In the genomic region with DNA sequence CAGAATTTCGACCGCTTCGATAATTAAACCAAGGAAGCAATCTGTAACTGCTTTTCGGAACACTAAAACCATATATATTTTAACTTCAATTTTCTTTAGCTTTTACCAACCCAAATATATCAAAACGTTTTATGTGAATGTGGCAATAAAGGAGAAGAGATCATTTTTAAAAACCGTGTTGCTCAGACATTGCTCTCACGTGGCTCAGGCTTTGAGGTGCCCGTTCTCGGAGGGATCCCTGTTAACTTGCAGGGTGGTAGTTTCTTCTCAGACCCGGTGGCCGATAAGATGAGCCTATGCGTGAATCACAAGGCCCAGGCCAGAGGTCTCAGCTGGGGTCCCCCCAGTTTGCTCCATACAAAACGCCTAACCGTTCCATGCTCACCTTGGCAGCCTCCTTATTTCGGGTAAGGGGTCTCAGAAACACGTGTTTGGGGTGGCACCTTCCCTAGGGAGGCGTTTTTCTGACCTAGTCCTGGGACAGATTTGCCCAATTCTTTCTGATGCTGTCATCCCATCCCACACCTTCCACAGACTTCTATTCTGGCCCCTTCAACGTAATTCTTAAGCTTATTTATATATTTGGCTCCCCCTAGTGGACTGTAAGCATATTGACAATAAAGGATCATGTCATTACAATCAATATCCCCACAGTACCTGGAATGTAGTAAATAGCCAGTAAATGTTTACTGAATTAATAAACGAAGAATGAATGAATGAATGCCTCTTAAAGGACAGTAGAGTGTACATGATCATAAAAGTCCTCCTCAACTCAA, we compare ENCODE assay signal across 8 cellular contexts. TPM values are rescaled to one million over a fixed set of nuclear protein-coding genes. Genes with fewer than 3 reads are reported as not detected.
DNase-seq lines count a peak whose midpoint lies in the region; ATAC-seq, FAIRE-seq and TF ChIP-seq lines count a peak whose summit lies in the region.

No MANE protein-coding gene starts in this region.

- H3K79me2 ChIP-seq in astrocyte (ENCODE audit: insufficient read depth, low read length) = no peaks in the 10 kb centered on the region

- no peaks in the 10 kb centered on the region for H3K9me3 ChIP-seq in astrocyte (ENCODE audit: insufficient read depth, low read depth, low read length)

- H3K4me1 Mint-ChIP-seq in astrocyte (ENCODE audit: low read depth, unreplicated experiment) = no peaks in the 10 kb centered on the region

- ATAC-seq in left cardiac atrium = peak; percentile 86 to 90

- H3K4me2 ChIP-seq in astrocyte (ENCODE audit: low read length) = peak overlapping the region; percentile 65

- H3K4me1 ChIP-seq in astrocyte (ENCODE audit: insufficient read depth, low read length) (peaks cover 3% of the 10 kb centered on the region), rectal smooth muscle tissue (ENCODE audit: control insufficient read depth, insufficient read depth, low read length) (peaks cover 3% of the 10 kb centered on the region)

- DNase-seq in GM10266 (ENCODE audit: extremely low spot score) (peak; percentile 74), RPMI8226 (peak; percentile 65), astrocyte (ENCODE audit: low read depth) (peak; percentile 68), left cardiac atrium (peak; percentile 32), GOT3 (lab: John Stamatoyannopoulos, UW) (no peak)

- H3K27me3 ChIP-seq in astrocyte (ENCODE audit: insufficient read depth, low read length) (no peaks in the 10 kb centered on the region), rectal smooth muscle tissue (ENCODE audit: control insufficient read depth, insufficient read depth, low read length) (no peaks in the 10 kb centered on the region)

- no peak for FAIRE-seq in astrocyte (lab: Jason Lieb, UNC)

- H3K27ac ChIP-seq in 22Rv1 (peak overlapping the region; percentile 62), astrocyte (ENCODE audit: low read depth, low read length) (peak overlapping the region; percentile 11), rectal smooth muscle tissue (ENCODE audit: low read depth, low read length) (peak overlapping the region; percentile 25)

- H3K36me3 ChIP-seq in astrocyte (ENCODE audit: insufficient read depth, low read length) (no peaks in the 10 kb centered on the region), rectal smooth muscle tissue (ENCODE audit: control insufficient read depth, insufficient read depth, low read length) (no peaks in the 10 kb centered on the region)

- H4K20me1 ChIP-seq in astrocyte (ENCODE audit: insufficient read depth, low read length) = no peaks in the 10 kb centered on the region

- peak overlapping the region; percentile 25 for H3K4me3 ChIP-seq in astrocyte (ENCODE audit: insufficient read depth, low read depth, low read length)
- peak overlapping the region; percentile 49 for H3K4me3 ChIP-seq in rectal smooth muscle tissue (ENCODE audit: low read length)

- no peaks in the 10 kb centered on the region for H3K9me3 Mint-ChIP-seq in astrocyte (ENCODE audit: unreplicated experiment)

- H3K4me3 Mint-ChIP-seq in astrocyte (ENCODE audit: unreplicated experiment) = no peak overlapping the region

- no peak overlapping the region for H3K27ac Mint-ChIP-seq in astrocyte (ENCODE audit: unreplicated experiment)

- no peaks in the 10 kb centered on the region for H3K36me3 Mint-ChIP-seq in astrocyte (ENCODE audit: low read depth, unreplicated experiment)

- no peak overlapping the region for H3K9ac ChIP-seq in astrocyte (ENCODE audit: low read length)
- H3K9ac ChIP-seq in rectal smooth muscle tissue (ENCODE audit: low read length) = no peak overlapping the region

- intact Hi-C loops in left cardiac atrium (cut with DNase I) = loop anchor here in 1 of 2 donors (5.0 to 10.0 kb wide), 2 partner anchors 221 to 321 kb away; partner anchors contain the start of gene ZFYVE16

- H3K27me3 Mint-ChIP-seq in astrocyte (ENCODE audit: low read depth, unreplicated experiment) = peaks cover 3% of the 10 kb centered on the region

- TF ChIP-seq CTCF in 22Rv1 (IDR thresholded peaks at IDR 0.05) = peak; percentile 78
- peak; percentile 68 for TF ChIP-seq CTCF in GM10266 (IDR thresholded peaks at IDR 0.05; ENCODE audit: control insufficient read depth, insufficient read depth, low read depth, missing control alignments)
- TF ChIP-seq CTCF in LNCAP (IDR thresholded peaks at IDR 0.05) = peak; percentile 65
- TF ChIP-seq CTCF in astrocyte (IDR thresholded peaks at IDR 0.05; ENCODE audit: insufficient read depth, low read depth, low read length) = peak; percentile 75

- H2AFZ ChIP-seq in astrocyte (ENCODE audit: low read depth, low read length) = peak overlapping the region; percentile 59

RNA-seq across cellular contexts. Expression of gene THBS4, which starts 48.2 kb away (rescaled TPM):
- 0.55 and 1.1 TPM in 2 replicates for total RNA-seq in astrocyte
- 10 to 100 TPM in 1 of 2 donors, 1 to 10 TPM in 1; 9.2 to 37.1 TPM for total RNA-seq in left cardiac atrium

Comparison
In these comparisons a context has a peak if more than half of its experiments do, and no peak if none do; other contexts are left out.
1. H3K27ac ChIP-seq: peak in every context shown above with its lines; median percentile 62 in 22Rv1; 25 in rectal smooth muscle tissue; 11 in astrocyte.